22 cellular contexts compared by ENCODE assay signal in genomic region chr9:12631866-12632265, GRCh38.
"Had no signal": no experiment of that assay in that cellular context is flagged by ENCODE, and none has a peak within 500 bp of the region (broad histone marks: within the 10 kb centered on the region; RNA-seq: fewer than 3 reads in every experiment).

No MANE protein-coding gene starts in this region.

- DNase-seq: effector memory CD8-positive, alpha-beta T cell; erythroblast; foreskin keratinocyte; head of caudate nucleus; hippocampal formation; left cardiac atrium; left ventricle myocardium superior; mesendoderm; naive B cell; nephron progenitor cell; psoas muscle; spleen; stimulated activated CD4-positive, alpha-beta T cell treated with anti-CD3 and anti-CD28 coated beads, Interleukin-15, amount 100 ng/mL, for 24 hours; stimulated activated CD4-positive, alpha-beta T cell treated with anti-CD3 and anti-CD28 coated beads, Interleukin-1b, Interleukin-23, amount 100 ng/mL, for 48 hours; stimulated activated CD4-positive, alpha-beta T cell treated with anti-CD3 and anti-CD28 coated beads, Interleukin-4, amount 100 ng/mL, for 24 hours; tibial artery; upper lobe of left lung; uterus had no signal

- H3K9me3 ChIP-seq: neutrophil, psoas muscle, spleen, tibial artery, upper lobe of left lung, uterus had no signal

- H3K27me3 ChIP-seq: neutrophil, spleen, upper lobe of left lung, uterus had no signal

- H3K4me1 ChIP-seq: foreskin keratinocyte, psoas muscle, spleen, tibial artery, upper lobe of left lung, uterus had no signal

- H3K4me3 ChIP-seq: lung, psoas muscle, spleen, tibial artery, upper lobe of left lung, uterus had no signal

- ATAC-seq: effector memory CD8-positive, alpha-beta T cell; foreskin keratinocyte; left cardiac atrium; left ventricle myocardium superior; psoas muscle; sciatic nerve; stimulated activated memory B cell treated with anti-CD40 and anti-IgM and Interleukin-4, amounts not matched to agents 10 μg/mL and 1 μg/mL and 100 μg/mL, for 72 hours had no signal

- H3K36me3 ChIP-seq: neutrophil, spleen, tibial artery, upper lobe of left lung, uterus had no signal

- H3K27ac ChIP-seq: foreskin keratinocyte, neutrophil, psoas muscle, spleen, tibial artery, upper lobe of left lung, uterus had no signal
